ENCODE assay signal across 8 cellular contexts in the genomic region with DNA sequence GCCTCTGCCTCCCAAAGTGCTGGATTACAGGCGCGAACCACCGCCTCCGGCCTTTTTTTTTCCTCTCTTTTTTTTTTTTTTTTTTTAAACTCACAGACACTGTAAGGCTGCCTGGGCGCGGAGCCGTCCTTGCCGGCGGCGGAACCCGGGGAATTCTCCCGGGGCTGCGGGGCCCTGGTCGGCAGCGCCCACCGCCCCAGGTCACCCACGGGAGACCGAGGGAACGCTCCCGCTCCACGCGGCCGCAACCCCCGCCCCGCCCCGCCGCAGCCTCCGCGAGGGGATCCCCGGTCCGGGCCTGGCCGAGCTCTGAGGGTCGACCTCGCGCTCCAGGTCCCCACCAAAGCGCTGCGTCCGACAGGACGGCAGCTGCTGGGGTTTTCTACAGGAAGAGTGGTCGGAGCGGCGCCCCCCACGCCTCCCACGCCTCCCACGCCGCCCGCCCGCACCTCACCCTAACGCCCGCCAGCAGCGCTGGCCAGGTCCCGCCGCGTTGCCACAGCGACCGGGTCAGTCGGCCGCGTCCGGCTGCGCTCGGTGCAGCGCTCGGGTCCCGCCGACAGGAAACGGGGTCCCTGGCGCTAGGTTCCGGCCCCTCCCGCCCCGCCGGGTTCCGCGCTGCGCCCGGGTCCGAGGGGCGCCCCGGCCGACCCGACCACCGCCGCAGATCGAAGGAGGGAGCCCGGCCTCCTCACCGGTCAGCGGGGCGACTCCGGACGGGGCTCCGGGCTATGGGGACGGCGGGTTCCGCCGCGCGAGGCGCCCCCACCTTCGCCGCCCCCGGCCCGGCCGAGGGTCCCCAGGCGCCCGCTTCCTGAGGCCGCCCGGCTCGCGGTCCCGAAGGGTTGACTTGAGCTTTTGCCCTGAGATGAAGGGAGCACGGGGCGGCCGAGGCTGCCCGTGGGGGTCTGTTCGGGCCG. TPM values are rescaled to one million over a fixed set of nuclear protein-coding genes. Genes with fewer than 3 reads are reported as not detected.
A peak's percentile ranks its signal among the peaks of the same experiment; 100 is the strongest.
DNase-seq lines count a peak whose midpoint lies in the region; ATAC-seq and TF ChIP-seq lines count a peak whose summit lies in the region.

A gene with protein sequence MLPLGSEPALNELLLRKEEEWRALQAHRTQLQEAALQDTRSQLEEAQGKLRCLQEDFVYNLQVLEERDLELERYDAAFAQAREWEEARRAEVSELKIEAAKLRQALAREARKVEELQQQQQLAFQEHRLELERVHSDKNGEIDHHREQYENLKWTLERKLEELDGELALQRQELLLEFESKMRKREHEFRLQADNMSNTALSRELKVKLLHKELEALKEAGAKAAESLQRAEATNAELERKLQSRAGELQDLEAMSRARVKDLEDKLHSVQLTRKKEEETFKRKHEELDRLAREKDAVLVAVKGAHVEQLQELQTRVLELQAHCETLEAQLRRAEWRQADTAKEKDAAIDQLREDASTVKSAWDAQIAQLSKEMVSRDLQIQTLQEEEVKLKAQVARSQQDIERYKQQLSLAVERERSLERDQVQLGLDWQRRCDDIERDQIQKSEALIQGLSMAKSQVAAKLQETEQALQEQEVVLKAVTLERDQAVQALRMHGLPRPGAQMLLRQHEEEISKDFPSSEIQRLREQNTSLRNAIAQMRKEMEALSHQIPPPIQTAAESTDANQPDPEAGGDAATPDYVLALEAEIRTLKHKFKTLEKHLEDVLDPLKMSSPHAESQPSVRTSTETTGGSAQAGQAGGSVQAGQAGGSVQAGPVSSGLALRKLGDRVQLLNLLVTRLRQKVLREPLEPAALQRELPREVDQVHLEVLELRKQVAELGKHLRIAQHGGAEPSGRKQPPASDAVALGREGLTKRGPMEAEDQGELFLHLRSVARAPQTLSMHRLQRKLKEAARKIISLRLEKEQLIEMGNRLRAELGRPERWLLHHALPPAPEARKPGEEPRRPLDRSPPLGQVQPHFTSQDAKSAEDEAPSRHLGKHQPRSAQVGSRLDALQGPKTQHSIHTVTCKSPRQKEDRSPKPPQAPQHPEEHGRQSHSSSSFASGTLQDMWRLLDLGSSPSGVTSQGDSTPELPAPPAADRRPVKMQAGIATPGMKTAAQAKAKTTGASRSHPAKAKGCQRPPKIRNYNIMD (minus strand): TSS at position 512 of the 920 bp plus-strand sequence. CDS start 10,898 bp downstream, outside the sequence.

- no peaks in the 10 kb centered on the region for H3K9me3 ChIP-seq in right atrium auricular region

- H3K36me3 ChIP-seq in right atrium auricular region: no peaks in the 10 kb centered on the region

- no peaks in the 10 kb centered on the region for H3K27me3 Mint-ChIP-seq in progenitor cell of endocrine pancreas

- H3K4me1 ChIP-seq in right atrium auricular region: peaks cover 0 to 41% of the 10 kb centered on the region in 2 donors

- peak within 1 kb of the TSS; percentile 83 to 87 for H3K27ac ChIP-seq in right atrium auricular region

- H3K27me3 ChIP-seq in right atrium auricular region: no peaks in the 10 kb centered on the region

- peak within 1 kb of the TSS; percentile 70 for H3K4me3 Mint-ChIP-seq in progenitor cell of endocrine pancreas (ENCODE audit: low read depth)

- peak within 1 kb of the TSS; percentile 96 to 98 for H3K4me3 ChIP-seq in right atrium auricular region

- peak; percentile 96 for DNase-seq in DMS53 (lab: John Stamatoyannopoulos, UW)
- DNase-seq in HuH-7 (ENCODE audit: low spot score): peak; percentile 94
- peak; percentile 36 for DNase-seq in amniotic stem cell (lab: John Stamatoyannopoulos, UW)
- DNase-seq in right atrium auricular region (ENCODE audit: low spot score): no peak
- peak; percentile 77 for DNase-seq in progenitor cell of endocrine pancreas (ENCODE audit: low spot score, unreplicated experiment)
- DNase-seq in KG1 (lab: John Stamatoyannopoulos, UW): no peak

- peaks cover 3% of the 10 kb centered on the region for H3K4me1 Mint-ChIP-seq in progenitor cell of endocrine pancreas (ENCODE audit: low read depth)

- H3K9me3 Mint-ChIP-seq in progenitor cell of endocrine pancreas (ENCODE audit: low read depth): no peaks in the 10 kb centered on the region

- ATAC-seq in GM21390 (IDR thresholded peaks at IDR 0.05; ENCODE audit: unreplicated experiment) (peak; percentile 56), SK-N-SH treated with all-trans-retinoic acid at 6 μM for 48 hours (peak; percentile 66)

- TF ChIP-seq CTCF in right atrium auricular region (IDR thresholded peaks at IDR 0.05) (peak in 1 of 2 donors; percentile 31), progenitor cell of endocrine pancreas (IDR thresholded peaks at IDR 0.05; ENCODE audit: unreplicated experiment) (no peak)

- no peak within 1 kb of the TSS for H3K27ac Mint-ChIP-seq in progenitor cell of endocrine pancreas

- H3K36me3 Mint-ChIP-seq in progenitor cell of endocrine pancreas (ENCODE audit: insufficient read depth): no peaks in the 10 kb centered on the region

TF ChIP-seq in SK-N-SH treated with all-trans-retinoic acid at 6 μM for 48 hours, 23 proteins besides CTCF, POLR2A, EP300 and RAD21:
- 0 out of 2 replicates have a peak, but pooled peaks have one; percentile 42 for TF ChIP-seq CSDC2 (CRISPR knock-in tag; IDR thresholded peaks at IDR 0.05)
- TF ChIP-seq, protein P1, sequence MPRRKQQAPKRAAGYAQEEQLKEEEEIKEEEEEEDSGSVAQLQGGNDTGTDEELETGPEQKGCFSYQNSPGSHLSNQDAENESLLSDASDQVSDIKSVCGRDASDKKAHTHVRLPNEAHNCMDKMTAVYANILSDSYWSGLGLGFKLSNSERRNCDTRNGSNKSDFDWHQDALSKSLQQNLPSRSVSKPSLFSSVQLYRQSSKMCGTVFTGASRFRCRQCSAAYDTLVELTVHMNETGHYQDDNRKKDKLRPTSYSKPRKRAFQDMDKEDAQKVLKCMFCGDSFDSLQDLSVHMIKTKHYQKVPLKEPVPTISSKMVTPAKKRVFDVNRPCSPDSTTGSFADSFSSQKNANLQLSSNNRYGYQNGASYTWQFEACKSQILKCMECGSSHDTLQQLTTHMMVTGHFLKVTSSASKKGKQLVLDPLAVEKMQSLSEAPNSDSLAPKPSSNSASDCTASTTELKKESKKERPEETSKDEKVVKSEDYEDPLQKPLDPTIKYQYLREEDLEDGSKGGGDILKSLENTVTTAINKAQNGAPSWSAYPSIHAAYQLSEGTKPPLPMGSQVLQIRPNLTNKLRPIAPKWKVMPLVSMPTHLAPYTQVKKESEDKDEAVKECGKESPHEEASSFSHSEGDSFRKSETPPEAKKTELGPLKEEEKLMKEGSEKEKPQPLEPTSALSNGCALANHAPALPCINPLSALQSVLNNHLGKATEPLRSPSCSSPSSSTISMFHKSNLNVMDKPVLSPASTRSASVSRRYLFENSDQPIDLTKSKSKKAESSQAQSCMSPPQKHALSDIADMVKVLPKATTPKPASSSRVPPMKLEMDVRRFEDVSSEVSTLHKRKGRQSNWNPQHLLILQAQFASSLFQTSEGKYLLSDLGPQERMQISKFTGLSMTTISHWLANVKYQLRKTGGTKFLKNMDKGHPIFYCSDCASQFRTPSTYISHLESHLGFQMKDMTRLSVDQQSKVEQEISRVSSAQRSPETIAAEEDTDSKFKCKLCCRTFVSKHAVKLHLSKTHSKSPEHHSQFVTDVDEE (CRISPR knock-in tag; IDR thresholded peaks at IDR 0.05): peak; percentile 68; the same call in 1 of the 2 replicates
- no peak for TF ChIP-seq ZNF8 (CRISPR knock-in tag; IDR thresholded peaks at IDR 0.05)
- TF ChIP-seq GLIS3 (CRISPR knock-in tag; IDR thresholded peaks at IDR 0.05): peak; percentile 16; the same call in 1 of the 2 replicates
- TF ChIP-seq ZFP3 (CRISPR knock-in tag; IDR thresholded peaks at IDR 0.05): peak; percentile 41; the same call in 1 of the 2 replicates

RNA-seq across cellular contexts. Expression of the gene that starts here (rescaled TPM):
- total RNA-seq in right atrium auricular region: 1 to 10 TPM; 5.1 to 7.4 TPM
- 79.0 and 79.3 TPM in 2 replicates for total RNA-seq in progenitor cell of endocrine pancreas

Comparison
In these comparisons a context has a peak if more than half of its experiments do, and no peak if none do; other contexts are left out.
1. DNase-seq: peak in DMS53 (single experiment), HuH-7 (single experiment), amniotic stem cell (single experiment) and progenitor cell of endocrine pancreas (single experiment); none in right atrium auricular region (single experiment) and KG1 (single experiment).